Comparison of ENCODE assay signal across 1 cellular context in genomic region chr20:32235331-32236047, GRCh38.
TF ChIP-seq lines count a peak whose summit lies in the region.

No MANE protein-coding gene starts in this region.

TF ChIP-seq in HepG2, 621 proteins besides CTCF, POLR2A, EP300 and RAD21 (continued from another document):
- TF ChIP-seq ARID5B (CRISPR knock-in tag; IDR thresholded peaks at IDR 0.05) (peak; percentile 82), ZUFSP (CRISPR knock-in tag; IDR thresholded peaks at IDR 0.05; ENCODE audit: borderline replicate concordance) (no peak), ZMYM4 (CRISPR knock-in tag; IDR thresholded peaks at IDR 0.05) (0 out of 2 replicates have a peak, but pooled peaks have one; percentile 25), ISL2 (CRISPR knock-in tag; IDR thresholded peaks at IDR 0.05) (no peak), SCMH1 (CRISPR knock-in tag; IDR thresholded peaks at IDR 0.05; ENCODE audit: borderline replicate concordance) (no peak), ATF4 (CRISPR knock-in tag; IDR thresholded peaks at IDR 0.05) (no peak), ZNF124 (CRISPR knock-in tag; IDR thresholded peaks at IDR 0.05) (0 out of 2 replicates have a peak, but pooled peaks have one; percentile 54), ZNF331 (CRISPR knock-in tag; IDR thresholded peaks at IDR 0.05) (peak; percentile 70), TFDP1 (CRISPR knock-in tag; IDR thresholded peaks at IDR 0.05; ENCODE audit: borderline replicate concordance) (no peak), GFI1 (CRISPR knock-in tag; IDR thresholded peaks at IDR 0.05; ENCODE audit: borderline replicate concordance) (peak; percentile 50; the same call in 1 of the 2 replicates), ZNF850 (CRISPR knock-in tag; conservative IDR thresholded peaks at IDR 0.05) (no peak), U2AF1 (optimal IDR thresholded peaks at IDR 0.05; ENCODE audit: low read depth, low read length) (no peak), ZNF501 (CRISPR knock-in tag; IDR thresholded peaks at IDR 0.05) (peak; percentile 73), E2F5 (CRISPR knock-in tag; conservative IDR thresholded peaks at IDR 0.05) (no peak), ZNF770 (CRISPR knock-in tag; IDR thresholded peaks at IDR 0.05) (peak; percentile 40; the same call in 1 of the 2 replicates), TBL1XR1 (IDR thresholded peaks at IDR 0.05; ENCODE audit: borderline replicate concordance, low read length, partially characterized antibody) (no peak), NFATC3 (CRISPR knock-in tag; IDR thresholded peaks at IDR 0.05) (no peak), E2F2 (CRISPR knock-in tag; IDR thresholded peaks at IDR 0.05; ENCODE audit: borderline replicate concordance) (no peak), SKI (IDR thresholded peaks at IDR 0.05; ENCODE audit: partially characterized antibody) (no peak), FOXO4 (CRISPR knock-in tag; conservative IDR thresholded peaks at IDR 0.05) (no peak), SRSF9 (IDR thresholded peaks at IDR 0.05; ENCODE audit: borderline replicate concordance, insufficient read depth, low read depth, low read length, poor library complexity, severe bottlenecking) (no peak), ZNF891 (CRISPR knock-in tag; IDR thresholded peaks at IDR 0.05) (peak; percentile 49; the same call in 1 of the 2 replicates), FOXA3 (CRISPR knock-in tag; IDR thresholded peaks at IDR 0.05) (peak; percentile 89), ZNF317 (CRISPR knock-in tag; IDR thresholded peaks at IDR 0.05) (no peak), SIX4 (CRISPR knock-in tag; IDR thresholded peaks at IDR 0.05) (no peak), ZNF580 (CRISPR knock-in tag; IDR thresholded peaks at IDR 0.05; ENCODE audit: borderline replicate concordance, low read depth) (0 out of 2 replicates have a peak, but pooled peaks have one; percentile 16), KAT2B (IDR thresholded peaks at IDR 0.05; ENCODE audit: borderline replicate concordance, low read depth, low read length) (no peak), FOXP1 (IDR thresholded peaks at IDR 0.05) (no peak), FOXP1 (CRISPR knock-in tag; IDR thresholded peaks at IDR 0.05) (peak; percentile 90), HMGXB4 (CRISPR knock-in tag; IDR thresholded peaks at IDR 0.05; ENCODE audit: borderline replicate concordance in 1 of 2, low read depth in 1 of 2) (no peak; a peak in 1 of 4 replicates), THAP11 (CRISPR knock-in tag; IDR thresholded peaks at IDR 0.05) (peak; percentile 26; the same call in 1 of the 2 replicates)
TF ChIP-seq in HepG2: peak in this region for 115.
